In the genomic region with DNA sequence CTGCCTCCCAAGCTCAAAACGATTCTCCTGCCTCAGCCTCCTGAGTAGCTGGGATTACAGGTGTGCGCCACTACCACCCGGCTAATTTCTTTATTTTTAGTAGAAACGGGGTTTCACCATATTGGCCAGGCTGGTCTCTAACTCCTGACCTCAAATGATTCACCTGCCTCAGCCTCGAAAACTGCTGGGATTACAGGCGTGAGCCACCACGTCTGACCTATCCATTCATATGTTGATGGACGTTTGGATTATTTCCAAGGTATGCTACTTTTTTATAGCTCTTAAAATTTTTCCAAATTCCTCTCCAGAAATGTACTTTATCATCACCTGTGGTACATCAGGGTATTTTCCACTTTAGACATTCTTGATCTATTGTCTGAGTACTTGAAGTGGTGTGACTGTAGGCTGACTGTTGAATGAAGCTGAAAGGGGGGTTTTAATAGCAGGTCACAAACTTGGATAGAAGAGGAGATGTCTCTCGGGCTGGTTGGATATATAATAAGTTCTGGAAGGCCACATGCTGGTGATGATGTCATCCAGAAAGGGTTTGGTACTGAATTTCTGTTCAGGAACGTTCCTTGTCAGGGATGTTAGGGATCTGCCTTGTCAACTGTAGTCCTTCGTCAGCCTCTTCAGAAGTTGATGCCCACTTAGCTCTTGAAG, we compare ENCODE assay signal across 1 cellular context.
TF ChIP-seq lines count a peak whose summit lies in the region.

No MANE protein-coding gene starts in this region.

TF ChIP-seq in IMR-90, 13 proteins besides CTCF, POLR2A, EP300 and RAD21:
- no peak for TF ChIP-seq FOS (IDR thresholded peaks at IDR 0.05; ENCODE audit: low read depth, low read length)
- TF ChIP-seq, protein P1, sequence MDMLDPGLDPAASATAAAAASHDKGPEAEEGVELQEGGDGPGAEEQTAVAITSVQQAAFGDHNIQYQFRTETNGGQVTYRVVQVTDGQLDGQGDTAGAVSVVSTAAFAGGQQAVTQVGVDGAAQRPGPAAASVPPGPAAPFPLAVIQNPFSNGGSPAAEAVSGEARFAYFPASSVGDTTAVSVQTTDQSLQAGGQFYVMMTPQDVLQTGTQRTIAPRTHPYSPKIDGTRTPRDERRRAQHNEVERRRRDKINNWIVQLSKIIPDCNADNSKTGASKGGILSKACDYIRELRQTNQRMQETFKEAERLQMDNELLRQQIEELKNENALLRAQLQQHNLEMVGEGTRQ (IDR thresholded peaks at IDR 0.05; ENCODE audit: low read depth, low read length), result 0 out of 2 replicates have a peak, but pooled peaks have one; percentile 13
- TF ChIP-seq RCOR1 (IDR thresholded peaks at IDR 0.05; ENCODE audit: insufficient replicate concordance, low read length), result no peak
- TF ChIP-seq CHD1 (IDR thresholded peaks at IDR 0.05; ENCODE audit: low read depth, low read length), result no peak
TF ChIP-seq in IMR-90: peak in this region for 1.
